ENCODE assay signal across 8 cellular contexts in genomic region chr3:94036909-94037507, GRCh38. TPM values are rescaled to one million over a fixed set of nuclear protein-coding genes. Genes with fewer than 3 reads are reported as not detected.
DNase-seq lines count a peak whose midpoint lies in the region; ATAC-seq, FAIRE-seq and TF ChIP-seq lines count a peak whose summit lies in the region.

No MANE protein-coding gene starts in this region.

- H3K9me3 Mint-ChIP-seq in activated T-cell treated with anti-CD3 and anti-CD28 coated beads, Interleukin-2, amount 50 U/mL, for 4 hours = no peaks in the 10 kb centered on the region
- H3K9me3 Mint-ChIP-seq in CD4-positive, alpha-beta memory T cell = peaks cover 0 to 2% (median 0%) of the 10 kb centered on the region in 8 donors

- ATAC-seq in GM19395 (IDR thresholded peaks at IDR 0.05; ENCODE audit: unreplicated experiment) (peak; percentile 82), IMR-90 (ENCODE audit: low read depth) (peak; percentile 72; the same call in 1 of the 2 replicates), GM12878 (peak; percentile 92), right lobe of liver (peak; percentile 72 to 85 (median 80)), HG03045 (IDR thresholded peaks at IDR 0.05; ENCODE audit: unreplicated experiment) (no peak)
- no peak for ATAC-seq in activated T-cell treated with anti-CD3 and anti-CD28 coated beads, Interleukin-2, amount 50 U/mL, for 4 hours

- no peak overlapping the region for H3K4me3 Mint-ChIP-seq in activated T-cell treated with anti-CD3 and anti-CD28 coated beads, Interleukin-2, amount 50 U/mL, for 4 hours
- no peak overlapping the region for H3K4me3 Mint-ChIP-seq in CD4-positive, alpha-beta memory T cell

- no peaks in the 10 kb centered on the region for H3K27me3 Mint-ChIP-seq in activated T-cell treated with anti-CD3 and anti-CD28 coated beads, Interleukin-2, amount 50 U/mL, for 4 hours (ENCODE audit: low read depth)
- H3K27me3 Mint-ChIP-seq in CD4-positive, alpha-beta memory T cell = no peaks in the 10 kb centered on the region

- FAIRE-seq in GM12878 (lab: Jason Lieb, UNC) = peak; percentile 54

- no peak overlapping the region for H3K56ac ChIP-seq in IMR-90 (ENCODE audit: extremely low read depth, insufficient read depth, low read length)

- no peak overlapping the region for H3K18ac ChIP-seq in IMR-90 (ENCODE audit: low read depth, low read length)

- H4K8ac ChIP-seq in IMR-90 (ENCODE audit: low read depth in 2 of 2, low read length in 2 of 2) = no peak overlapping the region

- intact Hi-C loops in IMR-90 (cut with micrococcal nuclease) = no loop called here
- intact Hi-C loops in GM12878 (cut with micrococcal nuclease; ENCODE audit: unreplicated experiment) = no loop called here
- intact Hi-C loops in right lobe of liver (cut with DNase I) = no loop called here
- intact Hi-C loops in CD4-positive, alpha-beta memory T cell (cut with micrococcal nuclease) = no loop called here

- H3K79me2 ChIP-seq in GM12878 (ENCODE audit: control insufficient read depth, insufficient read depth, low read length) = no peaks in the 10 kb centered on the region

- H3K27ac ChIP-seq in IMR-90 (ENCODE audit: insufficient read depth, low read length) (no peak overlapping the region), GM12878 (ENCODE audit: control insufficient read depth, insufficient read depth) (no peak overlapping the region), right lobe of liver (no peak overlapping the region)
- H3K27ac ChIP-seq in CD4-positive, alpha-beta memory T cell (ENCODE audit: low read depth, low read length) = no peak overlapping the region

- H3K4me1 ChIP-seq in IMR-90 (ENCODE audit: control insufficient read depth, insufficient read depth, low read length) = no peaks in the 10 kb centered on the region
- H3K4me1 ChIP-seq in GM12878 (ENCODE audit: control insufficient read depth, insufficient read depth, low read length) = no peaks in the 10 kb centered on the region
- H3K4me1 ChIP-seq in right lobe of liver = no peaks in the 10 kb centered on the region
- H3K4me1 ChIP-seq in CD4-positive, alpha-beta memory T cell (ENCODE audit: insufficient read depth, low read length) = no peaks in the 10 kb centered on the region

- CTCF ChIA-PET in IMR-90 (lab: Yijun Ruan, JAX) (interaction anchor here (0.8 to 1.0 kb wide), 2 partner anchors 9 to 20 kb away, joined by 3 to 5 read pairs; partner anchors contain the start of gene STX19), GM12878 (lab: Yijun Ruan, JAX) (interaction anchor here (0.9 to 2.7 kb wide), 22 partner anchors 8 to 181 kb away, joined by 3 to 31 read pairs (median 6); partner anchors contain the start of genes DHFR2, NSUN3 and STX19)
- CTCF ChIA-PET in CD4-positive, alpha-beta memory T cell (lab: Charles Lee; ENCODE audit: partially characterized antibody) = interaction anchor here (1.2 to 2.6 kb wide), 4 partner anchors 10 to 44 kb away, joined by 3 to 12 read pairs (median 4); partner anchors contain the start of genes DHFR2 and NSUN3

- in situ Hi-C loops in IMR-90 (cut with MboI; ENCODE audit: low sequenced_read_pairs) = no loop called here
- in situ Hi-C loops in GM12878 (cut with MboI) = no loop called here

- H3K4me2 ChIP-seq in IMR-90 (ENCODE audit: low read depth, low read length) = no peak overlapping the region
- H3K4me2 ChIP-seq in GM12878 (ENCODE audit: control insufficient read depth, insufficient read depth) = no peak overlapping the region

- POLR2A ChIA-PET in IMR-90 (lab: Charles Lee; ENCODE audit: unreplicated experiment) = interaction anchor here (0.5 kb wide), 1 partner anchor 63 kb away, joined by 3 read pairs; the partner anchor contains the start of gene PROS1
- POLR2A ChIA-PET in GM12878 (lab: Charles Lee) = no interaction called here
- POLR2A ChIA-PET in CD4-positive, alpha-beta memory T cell (lab: Charles Lee; ENCODE audit: partially characterized antibody) = no interaction called here

- no peak overlapping the region for H3K14ac ChIP-seq in IMR-90 (replicated peaks; ENCODE audit: low read depth, low read length)

- no peak overlapping the region for H4K5ac ChIP-seq in IMR-90 (ENCODE audit: low read depth, low read length)

- H2AK9ac ChIP-seq in IMR-90 (replicated peaks; ENCODE audit: low read depth, low read length, poor library complexity) = no peak overlapping the region

- peak overlapping the region in 1 of 7 donors; percentile 53 for H3K27ac Mint-ChIP-seq in CD4-positive, alpha-beta memory T cell

- H3K9ac ChIP-seq in IMR-90 (ENCODE audit: low read depth, low read length) = no peak overlapping the region
- H3K9ac ChIP-seq in GM12878 (ENCODE audit: control insufficient read depth, insufficient read depth, low read length) = no peak overlapping the region

- TF ChIP-seq POLR2A in IMR-90 (IDR thresholded peaks at IDR 0.05; ENCODE audit: low read depth, low read length) (no peak), GM12878 (IDR thresholded peaks at IDR 0.05; ENCODE audit: low read depth, low read length) (no peak), right lobe of liver (IDR thresholded peaks at IDR 0.05) (no peak)

- H3K36me3 ChIP-seq in IMR-90 (ENCODE audit: control insufficient read depth, insufficient read depth, low read length) (peaks cover 2% of the 10 kb centered on the region; the same call in 1 of the 2 replicates), GM12878 (ENCODE audit: control insufficient read depth in 2 of 2, insufficient read depth in 2 of 2, low read length in 1 of 2) (no peaks in the 10 kb centered on the region), right lobe of liver (no peaks in the 10 kb centered on the region)
- no peaks in the 10 kb centered on the region for H3K36me3 ChIP-seq in CD4-positive, alpha-beta memory T cell (ENCODE audit: insufficient read depth, low read length)

- no TSS peak for BruUV-seq in IMR-90 (replicated peaks; lab: Mats Ljungman, UMichigan)
- no TSS peak for BruUV-seq in GM12878 (replicated peaks; lab: Mats Ljungman, UMichigan)

- no peaks in the 10 kb centered on the region for H3K9me3 ChIP-seq in IMR-90 (ENCODE audit: control insufficient read depth, insufficient read depth, low read length)
- no peaks in the 10 kb centered on the region for H3K9me3 ChIP-seq in GM12878 (replicated peaks; ENCODE audit: control insufficient read depth, insufficient read depth, low read length)
- no peaks in the 10 kb centered on the region for H3K9me3 ChIP-seq in right lobe of liver
- H3K9me3 ChIP-seq in CD4-positive, alpha-beta memory T cell (ENCODE audit: control insufficient read depth in 1 of 2, low read length in 2 of 2) = no peaks in the 10 kb centered on the region

- peaks cover 5% of the 10 kb centered on the region for H3K36me3 Mint-ChIP-seq in activated T-cell treated with anti-CD3 and anti-CD28 coated beads, Interleukin-2, amount 50 U/mL, for 4 hours (ENCODE audit: insufficient read depth)
- peaks cover 0 to 6% of the 10 kb centered on the region in 2 donors for H3K36me3 Mint-ChIP-seq in CD4-positive, alpha-beta memory T cell

- H4K91ac ChIP-seq in IMR-90 (ENCODE audit: insufficient read depth, low read depth, low read length) = no peak overlapping the region

- no peaks in the 10 kb centered on the region for H3K4me1 Mint-ChIP-seq in activated T-cell treated with anti-CD3 and anti-CD28 coated beads, Interleukin-2, amount 50 U/mL, for 4 hours (ENCODE audit: low read depth)
- no peaks in the 10 kb centered on the region for H3K4me1 Mint-ChIP-seq in CD4-positive, alpha-beta memory T cell

- SMC1A ChIA-PET in GM12878 (lab: Charles Lee; ENCODE audit: uncharacterized antibody, unreplicated experiment) = interaction anchor here (0.6 to 1.9 kb wide), 10 partner anchors 15 to 66 kb away, joined by 3 to 6 read pairs (median 3); partner anchors contain the start of genes DHFR2 and NSUN3

- TF ChIP-seq EP300 in GM12878 (IDR thresholded peaks at IDR 0.05; ENCODE audit: borderline replicate concordance in 1 of 2, control insufficient read depth in 1 of 2, low read depth in 2 of 2, low read length in 2 of 2) = no peak

- H3K27me3 ChIP-seq in IMR-90 (ENCODE audit: control insufficient read depth, insufficient read depth, low read length) (no peaks in the 10 kb centered on the region), GM12878 (replicated peaks in 1 of 2; ENCODE audit: control insufficient read depth in 2 of 2, insufficient read depth in 2 of 2, low read length in 1 of 2) (no peaks in the 10 kb centered on the region), right lobe of liver (no peaks in the 10 kb centered on the region)
- H3K27me3 ChIP-seq in CD4-positive, alpha-beta memory T cell (ENCODE audit: insufficient read depth, low read length) = no peaks in the 10 kb centered on the region

- WGBS in IMR-90 (ENCODE audit: extremely low coverage in 2 of 2, insufficient read length in 1 of 2), 2 experiments = no CpG with 5 or more reads among the region's 3 CpGs
- 90% methylated on average over 3 of the region's 3 CpGs for WGBS in GM12878 (ENCODE audit: insufficient coverage, insufficient replicate concordance, low lambda C conversion rate, missing lambda C conversion rate)
- WGBS in right lobe of liver (ENCODE audit: insufficient coverage, low coverage, low lambda C conversion rate, missing lambda C conversion rate) = 81% methylated on average over 3 of the region's 3 CpGs

- H2BK15ac ChIP-seq in IMR-90 (ENCODE audit: low read depth, low read length) = no peak overlapping the region

- H2BK5ac ChIP-seq in IMR-90 (ENCODE audit: low read depth, low read length, poor library complexity, severe bottlenecking) = no peak overlapping the region

- dilution Hi-C loops in IMR-90 (cut with HindIII; ENCODE audit: low sequenced_read_pairs, unreplicated experiment) = no loop called here

- H2BK20ac ChIP-seq in IMR-90 (ENCODE audit: low read depth, low read length) = no peak overlapping the region

- TF ChIP-seq CTCF in IMR-90 (conservative IDR thresholded peaks at IDR 0.05; ENCODE audit: low read depth, low read length) (peak; percentile 47), GM12878 (IDR thresholded peaks at IDR 0.05 in 2 of 3, conservative IDR thresholded peaks at IDR 0.05 in 1 of 3; ENCODE audit: control insufficient read depth in 2 of 3, extremely low read depth in 1 of 3, insufficient read depth in 1 of 3, low read depth in 3 of 3, low read length in 3 of 3) (peak; percentile 43 to 59 (median 50)), right lobe of liver (IDR thresholded peaks at IDR 0.05) (peak; percentile 45 to 60 (median 51))

- H4K20me1 ChIP-seq in IMR-90 (ENCODE audit: insufficient read depth, low read length) (no peaks in the 10 kb centered on the region), GM12878 (ENCODE audit: control insufficient read depth, insufficient read depth) (no peaks in the 10 kb centered on the region)

- H3K79me1 ChIP-seq in IMR-90 (ENCODE audit: low read depth in 1 of 2, low read length in 2 of 2) = no peaks in the 10 kb centered on the region

- H2AFZ ChIP-seq in IMR-90 (replicated peaks; ENCODE audit: low read length, poor library complexity) (no peak overlapping the region), GM12878 (ENCODE audit: control insufficient read depth, low read depth, low read length) (no peak overlapping the region)

- DNase-seq in DMS 273 (lab: John Stamatoyannopoulos, UW; ENCODE audit: unreplicated experiment) = peak; percentile 74
- DNase-seq in IMR-90 = peak; percentile 62
- DNase-seq in GM12878 (ENCODE audit: low read depth, low spot score) = no peak
- DNase-seq in right lobe of liver = no peak
- DNase-seq in activated T-cell treated with anti-CD3 and anti-CD28 coated beads, Interleukin-2, amount 50 U/mL, for 4 hours = no peak
- no peak for DNase-seq in CD4-positive, alpha-beta memory T cell

- no peaks in the 10 kb centered on the region for H3K9me1 ChIP-seq in IMR-90 (ENCODE audit: insufficient read depth, low read length)

- no peak overlapping the region for H3K4ac ChIP-seq in IMR-90 (ENCODE audit: low read depth, low read length)

- RAD21 ChIA-PET in GM12878 (lab: Charles Lee; ENCODE audit: unreplicated experiment) = interaction anchor here (1.4 to 2.1 kb wide), 3 partner anchors 8 to 65 kb away, joined by 3 to 12 read pairs (median 10); partner anchors contain the start of gene STX19

- TF ChIP-seq RAD21 in IMR-90 (IDR thresholded peaks at IDR 0.05; ENCODE audit: low read length) (peak; percentile 14; the same call in 1 of the 2 replicates), GM12878 (IDR thresholded peaks at IDR 0.05; ENCODE audit: insufficient read depth, low read depth, low read length) (0 out of 2 replicates have a peak, but pooled peaks have one; percentile 15)

- no peak overlapping the region for H3K4me3 ChIP-seq in IMR-90 (ENCODE audit: insufficient read depth, low read depth, low read length)
- H3K4me3 ChIP-seq in GM12878 = no peak overlapping the region
- no peak overlapping the region for H3K4me3 ChIP-seq in right lobe of liver
- H3K4me3 ChIP-seq in CD4-positive, alpha-beta memory T cell (ENCODE audit: low read length in 2 of 2) = no peak overlapping the region

- no peak overlapping the region for H3K23ac ChIP-seq in IMR-90 (ENCODE audit: low read depth, low read length)

- H2BK120ac ChIP-seq in IMR-90 (ENCODE audit: low read depth, low read length) = no peak overlapping the region

- H2AK5ac ChIP-seq in IMR-90 (ENCODE audit: low read depth, low read length) = no peak overlapping the region

RNA-seq across cellular contexts. Expression of gene STX19, which starts 8.6 kb away (rescaled TPM):
- total RNA-seq in IMR-90 (2012; rRNA removed) (not detected in 2 replicates), GM12878 (2014; rRNA removed) (not detected in 2 replicates), GM12878 (2014; rRNA removed; fragmentation: Illumina TruSeq; extraction: Trizol) (not detected in 2 replicates), GM12878 (2021) (not detected in 2 replicates), right lobe of liver (not detected)
- polyA plus RNA-seq in IMR-90 (2012; rRNA removed) (not detected in 2 replicates), GM12878 (2011; rRNA removed) (0.10 and 0.26 TPM in 2 replicates), GM12878 (2014; fragmentation: Illumina TruSeq; extraction: Trizol) (not detected in 2 replicates), GM12878 (2014; fragmentation: Nextera tagmentation; extraction: Ambion mirVana) (under 1 TPM; 0.11 to 0.14 TPM), GM12878 (2014; rRNA removed) (0.09 TPM in 1 of 2 replicates, not detected in the other), GM12878 (2016; fragmentation: Nextera tagmentation; extraction: Ambion mirVana) (not detected)
- polyA plus RNA-seq in IMR-90 (2012; cell fraction: cytosol; rRNA removed) = not detected in 2 replicates
- not detected in 2 replicates for polyA plus RNA-seq in IMR-90 (2012; cell fraction: nucleus; rRNA removed; ENCODE audit: low replicate concordance)
- total RNA-seq in GM12878 (2013; cell fraction: nucleolus; rRNA removed) = not detected in 2 replicates
- polyA plus RNA-seq in GM12878 (2011; ENCODE audit: low read depth) = not detected
- not detected in 2 replicates for polyA plus RNA-seq in GM12878 (2011; cell fraction: cytosol; rRNA removed)
- polyA plus RNA-seq in GM12878 (2011; cell fraction: nucleus; rRNA removed) = not detected in 2 replicates
- not detected in 2 replicates for polyA plus RNA-seq in GM12878 (2012)
- polyA minus RNA-seq in GM12878 (2011; rRNA and poly(A)+ RNA removed) = not detected in 2 replicates
- not detected in 2 replicates for polyA minus RNA-seq in GM12878 (2011; cell fraction: cytosol; rRNA and poly(A)+ RNA removed)
- polyA minus RNA-seq in GM12878 (2011; cell fraction: nucleus; rRNA and poly(A)+ RNA removed) = not detected in 2 replicates
- not detected for total RNA-seq in activated T-cell treated with anti-CD3 and anti-CD28 coated beads, Interleukin-2, amount 50 U/mL, for 4 hours
- total RNA-seq in CD4-positive, alpha-beta memory T cell = under 1 TPM in 1 of 2 experiments, not detected in 1; 0.39 TPM
- under 1 TPM in 1 of 2 donors, not detected in 1; 0.39 TPM for polyA plus RNA-seq in CD4-positive, alpha-beta memory T cell

RNA-seq across cellular contexts. Expression of gene DHFR2, which starts 25.7 kb away (rescaled TPM):
- total RNA-seq in IMR-90 (2012; rRNA removed) (2.3 and 3.9 TPM in 2 replicates), GM12878 (2014; rRNA removed) (3.8 and 5.1 TPM in 2 replicates), GM12878 (2014; rRNA removed; fragmentation: Illumina TruSeq; extraction: Trizol) (5.0 and 6.0 TPM in 2 replicates), GM12878 (2021) (4.2 and 5.4 TPM in 2 replicates), right lobe of liver (1 to 10 TPM; 3.3 to 5.7 (median 4.1) TPM)
- polyA plus RNA-seq in IMR-90 (2012; rRNA removed) (0.95 and 1.1 TPM in 2 replicates), GM12878 (2011; rRNA removed) (5.6 and 9.2 TPM in 2 replicates), GM12878 (2014; fragmentation: Illumina TruSeq; extraction: Trizol) (5.0 and 5.7 TPM in 2 replicates), GM12878 (2014; fragmentation: Nextera tagmentation; extraction: Ambion mirVana) (1 to 10 TPM; 1.8 to 2.7 TPM), GM12878 (2014; rRNA removed) (2.7 and 3.9 TPM in 2 replicates), GM12878 (2016; fragmentation: Nextera tagmentation; extraction: Ambion mirVana) (1 to 10 TPM; 3.5 to 5.0 TPM)
- polyA plus RNA-seq in IMR-90 (2012; cell fraction: cytosol; rRNA removed) = 0.31 and 0.42 TPM in 2 replicates
- polyA plus RNA-seq in IMR-90 (2012; cell fraction: nucleus; rRNA removed; ENCODE audit: low replicate concordance) = 0.17 and 0.34 TPM in 2 replicates
- total RNA-seq in GM12878 (2013; cell fraction: nucleolus; rRNA removed) = 12.1 and 14.1 TPM in 2 replicates
- polyA plus RNA-seq in GM12878 (2011; ENCODE audit: low read depth) = 1.4 TPM
- polyA plus RNA-seq in GM12878 (2011; cell fraction: cytosol; rRNA removed) = 2.7 TPM in 2 replicates
- 1.9 and 3.0 TPM in 2 replicates for polyA plus RNA-seq in GM12878 (2011; cell fraction: nucleus; rRNA removed)
- 2.6 and 3.7 TPM in 2 replicates for polyA plus RNA-seq in GM12878 (2012)
- polyA minus RNA-seq in GM12878 (2011; rRNA and poly(A)+ RNA removed) = 3.7 and 6.4 TPM in 2 replicates
- polyA minus RNA-seq in GM12878 (2011; cell fraction: cytosol; rRNA and poly(A)+ RNA removed) = 1.9 and 4.6 TPM in 2 replicates
- polyA minus RNA-seq in GM12878 (2011; cell fraction: nucleus; rRNA and poly(A)+ RNA removed) = 3.9 and 4.8 TPM in 2 replicates
- 1 to 10 TPM; 5.2 to 7.5 (median 7.1) TPM for total RNA-seq in activated T-cell treated with anti-CD3 and anti-CD28 coated beads, Interleukin-2, amount 50 U/mL, for 4 hours
- 10 to 100 TPM; 15.9 TPM for total RNA-seq in CD4-positive, alpha-beta memory T cell
- polyA plus RNA-seq in CD4-positive, alpha-beta memory T cell = 1 to 10 TPM; 1.2 to 5.9 TPM

RNA-seq across cellular contexts. Expression of gene NSUN3, which starts 25.9 kb away (rescaled TPM):
- total RNA-seq in IMR-90 (2012; rRNA removed) (6.8 and 11.1 TPM in 2 replicates), GM12878 (2014; rRNA removed) (15.5 and 17.5 TPM in 2 replicates), GM12878 (2014; rRNA removed; fragmentation: Illumina TruSeq; extraction: Trizol) (18.8 and 20.3 TPM in 2 replicates), GM12878 (2021) (10.4 and 10.6 TPM in 2 replicates), right lobe of liver (1 to 10 TPM; 4.9 to 6.2 (median 5.6) TPM)
- polyA plus RNA-seq in IMR-90 (2012; rRNA removed) (4.9 TPM in 2 replicates), GM12878 (2011; rRNA removed) (16.2 and 20.8 TPM in 2 replicates), GM12878 (2014; fragmentation: Illumina TruSeq; extraction: Trizol) (12.4 and 15.4 TPM in 2 replicates), GM12878 (2014; fragmentation: Nextera tagmentation; extraction: Ambion mirVana) (10 to 100 TPM in 1 of 2 experiments, 1 to 10 TPM in 1; 9.1 to 10.4 TPM), GM12878 (2014; rRNA removed) (8.4 and 10.3 TPM in 2 replicates), GM12878 (2016; fragmentation: Nextera tagmentation; extraction: Ambion mirVana) (10 to 100 TPM; 11.1 to 13.5 TPM)
- 1.2 and 1.6 TPM in 2 replicates for polyA plus RNA-seq in IMR-90 (2012; cell fraction: cytosol; rRNA removed)
- 0.98 and 3.2 TPM in 2 replicates for polyA plus RNA-seq in IMR-90 (2012; cell fraction: nucleus; rRNA removed; ENCODE audit: low replicate concordance)
- 86.7 and 88.5 TPM in 2 replicates for total RNA-seq in GM12878 (2013; cell fraction: nucleolus; rRNA removed)
- polyA plus RNA-seq in GM12878 (2011; ENCODE audit: low read depth) = 7.5 TPM
- polyA plus RNA-seq in GM12878 (2011; cell fraction: cytosol; rRNA removed) = 7.6 and 8.0 TPM in 2 replicates
- polyA plus RNA-seq in GM12878 (2011; cell fraction: nucleus; rRNA removed) = 12.5 and 13.7 TPM in 2 replicates
- polyA plus RNA-seq in GM12878 (2012) = 7.7 TPM in 2 replicates
- 12.4 and 13.7 TPM in 2 replicates for polyA minus RNA-seq in GM12878 (2011; rRNA and poly(A)+ RNA removed)
- polyA minus RNA-seq in GM12878 (2011; cell fraction: cytosol; rRNA and poly(A)+ RNA removed) = 6.3 and 6.7 TPM in 2 replicates
- 38.4 and 61.2 TPM in 2 replicates for polyA minus RNA-seq in GM12878 (2011; cell fraction: nucleus; rRNA and poly(A)+ RNA removed)
- total RNA-seq in activated T-cell treated with anti-CD3 and anti-CD28 coated beads, Interleukin-2, amount 50 U/mL, for 4 hours = 10 to 100 TPM; 14.0 to 19.3 (median 14.5) TPM
- 10 to 100 TPM; 20.4 to 23.1 TPM for total RNA-seq in CD4-positive, alpha-beta memory T cell
- 10 to 100 TPM in 1 of 2 donors, 1 to 10 TPM in 1; 10.0 to 11.9 TPM for polyA plus RNA-seq in CD4-positive, alpha-beta memory T cell

RNA-seq across cellular contexts. Expression of gene ARL13B, which starts 57.1 kb away (rescaled TPM):
- total RNA-seq in IMR-90 (2012; rRNA removed) (2.7 and 6.7 TPM in 2 replicates), GM12878 (2014; rRNA removed) (5.7 and 7.0 TPM in 2 replicates), GM12878 (2014; rRNA removed; fragmentation: Illumina TruSeq; extraction: Trizol) (9.0 and 9.9 TPM in 2 replicates), GM12878 (2021) (7.5 and 8.9 TPM in 2 replicates), right lobe of liver (1 to 10 TPM; 3.9 to 5.6 (median 4.5) TPM)
- polyA plus RNA-seq in IMR-90 (2012; rRNA removed) (3.0 and 4.2 TPM in 2 replicates), GM12878 (2011; rRNA removed) (8.3 and 12.8 TPM in 2 replicates), GM12878 (2014; fragmentation: Illumina TruSeq; extraction: Trizol) (9.0 and 11.3 TPM in 2 replicates), GM12878 (2014; fragmentation: Nextera tagmentation; extraction: Ambion mirVana) (1 to 10 TPM; 3.0 to 4.5 TPM), GM12878 (2014; rRNA removed) (5.3 and 6.1 TPM in 2 replicates), GM12878 (2016; fragmentation: Nextera tagmentation; extraction: Ambion mirVana) (10 to 100 TPM in 1 of 2 experiments, 1 to 10 TPM in 1; 8.5 to 10.4 TPM)
- 0.67 and 1.3 TPM in 2 replicates for polyA plus RNA-seq in IMR-90 (2012; cell fraction: cytosol; rRNA removed)
- polyA plus RNA-seq in IMR-90 (2012; cell fraction: nucleus; rRNA removed; ENCODE audit: low replicate concordance) = 1.5 and 3.1 TPM in 2 replicates
- total RNA-seq in GM12878 (2013; cell fraction: nucleolus; rRNA removed) = 5.6 and 5.9 TPM in 2 replicates
- 1.5 TPM for polyA plus RNA-seq in GM12878 (2011; ENCODE audit: low read depth)
- 2.6 and 7.1 TPM in 2 replicates for polyA plus RNA-seq in GM12878 (2011; cell fraction: cytosol; rRNA removed)
- polyA plus RNA-seq in GM12878 (2011; cell fraction: nucleus; rRNA removed) = 3.4 and 4.8 TPM in 2 replicates
- polyA plus RNA-seq in GM12878 (2012) = 2.1 and 2.9 TPM in 2 replicates
- polyA minus RNA-seq in GM12878 (2011; rRNA and poly(A)+ RNA removed) = 1.3 and 4.7 TPM in 2 replicates
- 2.1 and 6.9 TPM in 2 replicates for polyA minus RNA-seq in GM12878 (2011; cell fraction: cytosol; rRNA and poly(A)+ RNA removed)
- polyA minus RNA-seq in GM12878 (2011; cell fraction: nucleus; rRNA and poly(A)+ RNA removed) = 2.9 and 7.8 TPM in 2 replicates
- 10 to 100 TPM in 2 of 3 donors, 1 to 10 TPM in 1; 9.0 to 13.0 (median 11.6) TPM for total RNA-seq in activated T-cell treated with anti-CD3 and anti-CD28 coated beads, Interleukin-2, amount 50 U/mL, for 4 hours
- total RNA-seq in CD4-positive, alpha-beta memory T cell = 10 to 100 TPM; 11.7 to 12.0 TPM
- polyA plus RNA-seq in CD4-positive, alpha-beta memory T cell = 1 to 10 TPM; 6.2 to 6.3 TPM

Comparison
In these comparisons a context has a peak if more than half of its experiments do, and no peak if none do; other contexts are left out.
1. DNase-seq: peak in DMS 273 (single experiment) and IMR-90 (single experiment); none in GM12878 (single experiment), right lobe of liver (0 of 3), activated T-cell treated with anti-CD3 and anti-CD28 coated beads, Interleukin-2, amount 50 U/mL, for 4 hours (single experiment) and CD4-positive, alpha-beta memory T cell (0 of 5).
2. ATAC-seq: peak in GM19395 (single experiment), IMR-90 (single experiment), GM12878 (single experiment) and right lobe of liver (4 of 4); none in activated T-cell treated with anti-CD3 and anti-CD28 coated beads, Interleukin-2, amount 50 U/mL, for 4 hours (0 of 2) and HG03045 (single experiment).
3. Peak in every context shown above with its lines, with median percentiles within 50 percentile points of each other: CTCF ChIP-seq.